Comparison of ENCODE assay signal across 1 cellular context in genomic region chr17:73552300-73553088, GRCh38.
TF ChIP-seq lines count a peak whose summit lies in the region.

No MANE protein-coding gene starts in this region.

TF ChIP-seq in H1, 55 proteins besides CTCF, POLR2A, EP300 and RAD21 (continued from another document):
- TF ChIP-seq GABPA (IDR thresholded peaks at IDR 0.05; ENCODE audit: borderline replicate concordance, insufficient read depth, low read length) (no peak), NRF1 (IDR thresholded peaks at IDR 0.05; ENCODE audit: low read depth, low read length) (no peak), POU5F1 (IDR thresholded peaks at IDR 0.05; ENCODE audit: low read depth, low read length) (no peak), CTBP2 (IDR thresholded peaks at IDR 0.05; ENCODE audit: borderline replicate concordance, insufficient read depth, insufficient read length, low read length) (no peak), KDM5A (IDR thresholded peaks at IDR 0.05; ENCODE audit: low read length) (no peak), MAFK (IDR thresholded peaks at IDR 0.05; ENCODE audit: low read depth, low read length) (no peak), SIRT6 (IDR thresholded peaks at IDR 0.05; ENCODE audit: low read length) (no peak), TEAD4 (IDR thresholded peaks at IDR 0.05; ENCODE audit: low read depth, low read length) (no peak), BACH1 (IDR thresholded peaks at IDR 0.05; ENCODE audit: low read length) (no peak)
